Comparison of ENCODE assay signal across 1 cellular context in genomic region chr18:62521082-62521481, GRCh38.
A peak's percentile ranks its signal among the peaks of the same experiment; 100 is the strongest.
TF ChIP-seq lines count a peak whose summit lies in the region.

No MANE protein-coding gene starts in this region.

TF ChIP-seq in GM12878, 131 proteins besides CTCF, POLR2A, EP300 and RAD21:
- TF ChIP-seq BHLHE40 (IDR thresholded peaks at IDR 0.05; ENCODE audit: borderline replicate concordance in 1 of 2, low read depth in 2 of 2, low read length in 1 of 2) (0 out of 4 replicates have a peak, but pooled peaks of 1 of the 2 experiments have one; percentile 11), MXI1 (IDR thresholded peaks at IDR 0.05; ENCODE audit: low read depth, low read length) (no peak), ZNF217 (IDR thresholded peaks at IDR 0.05) (no peak)
TF ChIP-seq in GM12878: peak in this region for 1.
